ENCODE assay signal across 1 cellular context in genomic region chr11:58075781-58076180, GRCh38.
A peak's percentile ranks its signal among the peaks of the same experiment; 100 is the strongest.
TF ChIP-seq lines count a peak whose summit lies in the region.

No MANE protein-coding gene starts in this region.

TF ChIP-seq in IMR-90, 13 proteins besides CTCF, POLR2A, EP300 and RAD21:
- TF ChIP-seq SMC3 (IDR thresholded peaks at IDR 0.05; ENCODE audit: low read depth, low read length) (no peak), MAFK (IDR thresholded peaks at IDR 0.05; ENCODE audit: low read depth, low read length) (no peak), FOS (IDR thresholded peaks at IDR 0.05; ENCODE audit: low read depth, low read length) (peak; percentile 96), RFX5 (IDR thresholded peaks at IDR 0.05; ENCODE audit: low read depth, low read length) (no peak), CEBPB (IDR thresholded peaks at IDR 0.05; ENCODE audit: low read depth, low read length) (peak; percentile 92), MXI1 (IDR thresholded peaks at IDR 0.05; ENCODE audit: borderline replicate concordance, low read depth, low read length) (no peak), NFE2L2 (IDR thresholded peaks at IDR 0.05; ENCODE audit: low read depth, low read length) (no peak), ELK1 (IDR thresholded peaks at IDR 0.05; ENCODE audit: borderline replicate concordance, low read depth, low read length) (no peak), BHLHE40 (IDR thresholded peaks at IDR 0.05; ENCODE audit: low read depth, low read length) (peak; percentile 72)
